In genomic region chr7:92042056-92042737, GRCh38 we compare ENCODE assay signal across 23 cellular contexts.
DNase-seq lines count a peak whose midpoint lies in the region; ATAC-seq, FAIRE-seq and TF ChIP-seq lines count a peak whose summit lies in the region.
"Had no signal": no experiment of that assay in that cellular context is flagged by ENCODE, and none has a peak within 500 bp of the region (broad histone marks: within the 10 kb centered on the region; RNA-seq: fewer than 3 reads in every experiment).

No MANE protein-coding gene starts in this region.

- peak; percentile 98 for FAIRE-seq in colon (lab: Jason Lieb, UNC)
- FAIRE-seq: D721Med had no signal

- TF ChIP-seq CTCF in mesothelial cell of epicardium (IDR thresholded peaks at IDR 0.05; ENCODE audit: unreplicated experiment) = no peak

- no peaks in the 10 kb centered on the region for H3K9me3 Mint-ChIP-seq in mesothelial cell of epicardium
- H3K9me3 Mint-ChIP-seq: activated B cell treated with CpG ODN at 0.5 μM for 24 hours; activated naive CD4-positive, alpha-beta T cell treated with anti-CD3 and anti-CD28 coated beads, Interleukin-2, amount 50 U/mL, for 24 hours; activated T-cell treated with anti-CD3 and anti-CD28 coated beads, Interleukin-2, amount 50 U/mL, for 24 hours; H9; neural crest cell had no signal

- intact Hi-C loops in Right ventricle myocardium superior (cut with DNase I) = no loop called here
- intact Hi-C loops in Right ventricle myocardium inferior (cut with DNase I) = loop anchor here (10.0 kb wide), 2 partner anchors 97 to 157 kb away; partner anchors contain the start of genes AKAP9 and MTERF1

- ATAC-seq in Right ventricle myocardium superior (ENCODE audit: poor library complexity) (peak; percentile 16), Right ventricle myocardium inferior (no peak), GM21381 (IDR thresholded peaks at IDR 0.05; ENCODE audit: unreplicated experiment) (no peak)
- ATAC-seq: activated CD8-positive, alpha-beta T cell treated with anti-CD3 and anti-CD28 coated beads, Interleukin-2, amount 10 ng/mL, durations not matched to agents 7 days and 5 days; Panc1 had no signal

- H3K27ac Mint-ChIP-seq in mesothelial cell of epicardium = peak overlapping the region; percentile 13
- H3K27ac Mint-ChIP-seq: activated B cell treated with CpG ODN at 0.5 μM for 24 hours; activated CD8-positive, alpha-beta T cell treated with anti-CD3 and anti-CD28 coated beads, Interleukin-2, amount 10 ng/mL, durations not matched to agents 7 days and 5 days; activated naive CD4-positive, alpha-beta T cell treated with anti-CD3 and anti-CD28 coated beads, Interleukin-2, amount 50 U/mL, for 24 hours; activated T-cell treated with anti-CD3 and anti-CD28 coated beads, Interleukin-2, amount 50 U/mL, for 24 hours; H9 had no signal

- no peaks in the 10 kb centered on the region for H3K27me3 Mint-ChIP-seq in mesothelial cell of epicardium (ENCODE audit: low read depth)
- H3K27me3 Mint-ChIP-seq: activated B cell treated with CpG ODN at 0.5 μM for 24 hours; activated naive CD4-positive, alpha-beta T cell treated with anti-CD3 and anti-CD28 coated beads, Interleukin-2, amount 50 U/mL, for 24 hours; activated T-cell treated with anti-CD3 and anti-CD28 coated beads, Interleukin-2, amount 50 U/mL, for 24 hours had no signal

- H3K36me3 Mint-ChIP-seq in mesothelial cell of epicardium = peaks cover 36% of the 10 kb centered on the region

- H3K4me3 Mint-ChIP-seq in mesothelial cell of epicardium = no peak overlapping the region
- H3K4me3 Mint-ChIP-seq: activated B cell treated with CpG ODN at 0.5 μM for 24 hours; activated CD8-positive, alpha-beta T cell treated with anti-CD3 and anti-CD28 coated beads, Interleukin-2, amount 10 ng/mL, durations not matched to agents 7 days and 5 days; activated naive CD4-positive, alpha-beta T cell treated with anti-CD3 and anti-CD28 coated beads, Interleukin-2, amount 50 U/mL, for 24 hours; activated T-cell treated with anti-CD3 and anti-CD28 coated beads, Interleukin-2, amount 50 U/mL, for 24 hours; H9; neural crest cell had no signal

- DNase-seq in Right ventricle myocardium superior (no peak), Right ventricle myocardium inferior (ENCODE audit: missing footprints) (no peak), mesothelial cell of epicardium (ENCODE audit: low spot score in 2 of 2, unreplicated experiment in 2 of 2) (no peak), iPS-NIHi11 (ENCODE audit: low spot score) (no peak), germinal center (ENCODE audit: low spot score) (no peak)
- no peak for DNase-seq in stimulated activated CD4-positive, alpha-beta T cell treated with anti-CD3 and anti-CD28 coated beads, Interleukin-15, amount 100 ng/mL, for 24 hours
- DNase-seq: 8988T; activated B cell treated with CpG ODN at 0.5 μM for 24 hours; activated CD8-positive, alpha-beta T cell treated with anti-CD3 and anti-CD28 coated beads, Interleukin-2, amount 10 ng/mL, durations not matched to agents 7 days and 5 days; activated T-cell treated with anti-CD3 and anti-CD28 coated beads, Interleukin-2, amount 50 U/mL, for 24 hours; BE2C; H9; kidney; NCI-H1417; NCI-H69; stimulated activated naive CD4-positive, alpha-beta T cell; thyroid gland had no signal

- H3K4me1 Mint-ChIP-seq in mesothelial cell of epicardium = no peaks in the 10 kb centered on the region
- H3K4me1 Mint-ChIP-seq: activated B cell treated with CpG ODN at 0.5 μM for 24 hours; activated naive CD4-positive, alpha-beta T cell treated with anti-CD3 and anti-CD28 coated beads, Interleukin-2, amount 50 U/mL, for 24 hours; H9 had no signal
